12 cellular contexts compared by ENCODE assay signal in genomic region chr4:102789317-102789717, GRCh38. TPM values are rescaled to one million over a fixed set of nuclear protein-coding genes. Genes with fewer than 3 reads are reported as not detected.
A peak's percentile ranks its signal among the peaks of the same experiment; 100 is the strongest.
DNase-seq lines count a peak whose midpoint lies in the region; ATAC-seq and TF ChIP-seq lines count a peak whose summit lies in the region.
"Had no signal": no experiment of that assay in that cellular context is flagged by ENCODE, and none has a peak within 500 bp of the region (broad histone marks: within the 10 kb centered on the region; RNA-seq: fewer than 3 reads in every experiment).

No MANE protein-coding gene starts in this region.

- peak overlapping the region in 1 of 2 donors; percentile 96 for H3K27ac Mint-ChIP-seq in activated naive CD4-positive, alpha-beta T cell treated with anti-CD3 and anti-CD28 coated beads, Interleukin-2, amount 50 U/mL, for 72 hours
- H3K27ac Mint-ChIP-seq in stimulated activated naive CD8-positive, alpha-beta T cell treated with anti-CD3 and anti-CD28 coated beads, Interleukin-15, Interleukin-2, amounts not matched to agents 100 ng/mL and 50 ng/mL, for 24 hours = peak overlapping the region; percentile 38
- H3K27ac Mint-ChIP-seq: activated naive CD8-positive, alpha-beta T cell treated with anti-CD3 and anti-CD28 coated beads, Interleukin-2, amount 10 ng/mL, durations not matched to agents 7 days and 5 days had no signal

- TF ChIP-seq CTCF in epithelial cell of esophagus (IDR thresholded peaks at IDR 0.05; ENCODE audit: insufficient read depth, low read depth, low read length, missing control alignments) = no peak

- no peak for DNase-seq in activated naive CD4-positive, alpha-beta T cell treated with anti-CD3 and anti-CD28 coated beads, Interleukin-2, amount 50 U/mL, for 72 hours (ENCODE audit: low spot score in 2 of 2)
- DNase-seq in activated naive CD4-positive, alpha-beta T cell treated with Interleukin-2 at 50 U/mL for 16 hours = no peak
- peak; percentile 25 for DNase-seq in RPMI8226
- DNase-seq in epithelial cell of esophagus (ENCODE audit: low read depth) = peak; percentile 61
- DNase-seq in putamen (ENCODE audit: low spot score) = no peak
- DNase-seq in pons (ENCODE audit: low spot score) = no peak
- DNase-seq: activated naive CD8-positive, alpha-beta T cell treated with anti-CD3 and anti-CD28 coated beads, Interleukin-2, amount 10 ng/mL, durations not matched to agents 7 days and 5 days; NCI-H510A treated with DMSO at 0.1 percent for 48 hours; stimulated activated CD4-positive, alpha-beta T cell treated with anti-CD3 and anti-CD28 coated beads, Interleukin-15, amount 100 ng/mL, for 24 hours; tibial artery had no signal

- no peak overlapping the region for H3K4me3 ChIP-seq in epithelial cell of esophagus (ENCODE audit: low read length)
- H3K4me3 ChIP-seq: tibial artery had no signal

- no peaks in the 10 kb centered on the region for H3K27me3 Mint-ChIP-seq in stimulated activated naive CD8-positive, alpha-beta T cell treated with anti-CD3 and anti-CD28 coated beads, Interleukin-15, Interleukin-2, amounts not matched to agents 100 ng/mL and 50 ng/mL, for 24 hours
- H3K27me3 Mint-ChIP-seq: activated naive CD8-positive, alpha-beta T cell treated with anti-CD3 and anti-CD28 coated beads, Interleukin-2, amount 10 ng/mL, durations not matched to agents 7 days and 5 days had no signal

- no peak overlapping the region for H3K4me3 Mint-ChIP-seq in stimulated activated naive CD8-positive, alpha-beta T cell treated with anti-CD3 and anti-CD28 coated beads, Interleukin-15, Interleukin-2, amounts not matched to agents 100 ng/mL and 50 ng/mL, for 24 hours
- H3K4me3 Mint-ChIP-seq: activated naive CD8-positive, alpha-beta T cell treated with anti-CD3 and anti-CD28 coated beads, Interleukin-2, amount 10 ng/mL, durations not matched to agents 7 days and 5 days had no signal

- H3K36me3 Mint-ChIP-seq in activated naive CD4-positive, alpha-beta T cell treated with anti-CD3 and anti-CD28 coated beads, Interleukin-2, amount 50 U/mL, for 72 hours = peaks cover 2 to 24% of the 10 kb centered on the region in 2 donors
- H3K36me3 Mint-ChIP-seq in stimulated activated naive CD8-positive, alpha-beta T cell treated with anti-CD3 and anti-CD28 coated beads, Interleukin-15, Interleukin-2, amounts not matched to agents 100 ng/mL and 50 ng/mL, for 24 hours (ENCODE audit: low read depth) = peaks cover 29% of the 10 kb centered on the region

- H3K9me3 Mint-ChIP-seq in activated naive CD4-positive, alpha-beta T cell treated with anti-CD3 and anti-CD28 coated beads, Interleukin-2, amount 50 U/mL, for 72 hours = peaks cover 5 to 8% of the 10 kb centered on the region in 2 donors
- H3K9me3 Mint-ChIP-seq in stimulated activated naive CD8-positive, alpha-beta T cell treated with anti-CD3 and anti-CD28 coated beads, Interleukin-15, Interleukin-2, amounts not matched to agents 100 ng/mL and 50 ng/mL, for 24 hours = peaks cover 15% of the 10 kb centered on the region

- ATAC-seq in activated naive CD4-positive, alpha-beta T cell treated with anti-CD3 and anti-CD28 coated beads, Interleukin-2, amount 50 U/mL, for 72 hours = peak; percentile 41 to 74
- no peak for ATAC-seq in HG03135 (IDR thresholded peaks at IDR 0.05; ENCODE audit: unreplicated experiment)

- H3K4me1 Mint-ChIP-seq in stimulated activated naive CD8-positive, alpha-beta T cell treated with anti-CD3 and anti-CD28 coated beads, Interleukin-15, Interleukin-2, amounts not matched to agents 100 ng/mL and 50 ng/mL, for 24 hours (ENCODE audit: low read depth) = peaks cover 31% of the 10 kb centered on the region

RNA-seq across cellular contexts. Expression of gene MANBA, which starts 28.5 kb away (rescaled TPM):
- 10 to 100 TPM; 12.3 to 20.6 TPM for total RNA-seq in activated naive CD4-positive, alpha-beta T cell treated with anti-CD3 and anti-CD28 coated beads, Interleukin-2, amount 50 U/mL, for 72 hours

RNA-seq across cellular contexts. Expression of gene UBE2D3, which starts 38.0 kb away (rescaled TPM):
- total RNA-seq in activated naive CD4-positive, alpha-beta T cell treated with anti-CD3 and anti-CD28 coated beads, Interleukin-2, amount 50 U/mL, for 72 hours = 100 to 1,000 TPM; 413 to 496 TPM

Comparison
In these comparisons a context has a peak if more than half of its experiments do, and no peak if none do; other contexts are left out.
1. DNase-seq: peak in RPMI8226 (single experiment) and epithelial cell of esophagus (single experiment); none in activated naive CD4-positive, alpha-beta T cell treated with anti-CD3 and anti-CD28 coated beads, Interleukin-2, amount 50 U/mL, for 72 hours (0 of 2), activated naive CD4-positive, alpha-beta T cell treated with Interleukin-2 at 50 U/mL for 16 hours (single experiment), putamen (single experiment) and pons (single experiment).